In the genomic region with DNA sequence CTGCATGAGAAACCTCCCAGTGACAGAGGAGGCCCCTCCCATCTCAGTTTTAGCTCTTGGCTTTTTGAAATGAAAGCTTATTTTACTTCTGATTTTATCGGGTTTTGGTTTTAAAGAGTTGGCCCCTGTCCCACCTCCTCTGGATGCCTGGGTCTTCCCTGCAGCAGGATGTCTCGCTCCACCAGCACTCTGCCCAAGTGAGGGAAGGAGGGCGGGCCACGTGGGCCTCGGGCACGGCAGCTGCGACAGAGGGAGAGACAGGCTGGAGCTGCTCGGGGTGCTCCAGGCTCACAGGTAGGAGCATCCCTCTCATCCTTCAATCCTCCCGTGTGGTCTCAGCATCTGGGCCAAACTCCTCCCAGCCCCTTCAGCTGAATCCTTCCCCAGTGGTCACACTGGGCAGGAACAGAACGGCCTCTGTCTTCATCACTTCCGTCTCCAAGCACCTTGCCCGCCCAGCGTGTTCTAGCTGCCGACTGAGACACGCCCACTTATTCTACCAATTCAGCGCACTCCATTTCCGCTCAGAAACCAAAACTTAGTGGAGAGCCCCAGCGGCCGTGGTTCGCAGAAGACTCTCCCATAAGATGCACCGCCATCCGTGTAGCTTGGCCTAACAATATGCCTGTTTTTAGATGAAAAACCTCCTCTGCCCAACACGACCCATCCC, we compare ENCODE assay signal across 16 cellular contexts.
DNase-seq lines count a peak whose midpoint lies in the region; ATAC-seq and TF ChIP-seq lines count a peak whose summit lies in the region.
"Had no signal": no experiment of that assay in that cellular context is flagged by ENCODE, and none has a peak within 500 bp of the region (broad histone marks: within the 10 kb centered on the region; RNA-seq: fewer than 3 reads in every experiment).

No MANE protein-coding gene starts in this region.

- BruUV-seq in MCF 10A (replicated peaks; lab: Mats Ljungman, UMichigan), result no TSS peak

- no peak for TF ChIP-seq POLR2A in breast epithelium (IDR thresholded peaks at IDR 0.05)

- no peaks in the 10 kb centered on the region for H3K36me3 ChIP-seq in breast epithelium
- H3K36me3 ChIP-seq in MM.1S (replicated peaks; ENCODE audit: insufficient read depth, low read length), result no peaks in the 10 kb centered on the region
- H3K36me3 ChIP-seq in lower lobe of right lung, result no peaks in the 10 kb centered on the region
- H3K36me3 ChIP-seq: SJSA1 had no signal

- intact Hi-C loops in breast epithelium (cut with DNase I; ENCODE audit: low total_unique reads), result no loop called here
- intact Hi-C loops in MCF 10A (cut with micrococcal nuclease), result no loop called here
- intact Hi-C loops in sciatic nerve (cut with DNase I), result no loop called here
- intact Hi-C loops in lower lobe of right lung (cut with DNase I), result no loop called here

- H2AFZ ChIP-seq in MM.1S (ENCODE audit: low read length), result peak overlapping the region; percentile 62

- no peaks in the 10 kb centered on the region for H3K4me1 Mint-ChIP-seq in MCF 10A (ENCODE audit: insufficient read depth, unreplicated experiment)

- H3K27ac ChIP-seq in breast epithelium, result no peak overlapping the region
- H3K27ac ChIP-seq in MM.1S (ENCODE audit: low read length), result peak overlapping the region; percentile 54; the same call in 1 of the 2 replicates
- H3K27ac ChIP-seq in lower lobe of right lung, result no peak overlapping the region
- H3K27ac ChIP-seq: C4-2B, SJSA1 had no signal

- CTCF ChIA-PET in MCF 10A (lab: Yijun Ruan, JAX), result interaction anchor here (0.5 kb wide), 1 partner anchor 61 kb away, joined by 4 read pairs; no protein-coding TSS in a partner anchor

- no peaks in the 10 kb centered on the region for H3F3A ChIP-seq in MM.1S (ENCODE audit: insufficient read depth, low read length)

- POLR2A ChIA-PET in MCF 10A (lab: Yijun Ruan, JAX), result no interaction called here

- peak overlapping the region in 2 of 3 donors; percentile 27 to 29 for H3K4me3 ChIP-seq in breast epithelium
- H3K4me3 ChIP-seq in MM.1S (ENCODE audit: low read length), result peak overlapping the region; percentile 50; the same call in 1 of the 2 replicates
- no peak overlapping the region for H3K4me3 ChIP-seq in lower lobe of right lung
- H3K4me3 ChIP-seq: SJSA1 had no signal

- peak overlapping the region; percentile 66 for H3K4me2 ChIP-seq in MM.1S (ENCODE audit: low read depth, low read length)

- no peaks in the 10 kb centered on the region for H3K79me2 ChIP-seq in MM.1S (ENCODE audit: low read length)

- H3K9me3 ChIP-seq in breast epithelium (no peaks in the 10 kb centered on the region), MM.1S (replicated peaks; ENCODE audit: insufficient read depth, low read length) (no peaks in the 10 kb centered on the region), lower lobe of right lung (no peaks in the 10 kb centered on the region)

- H3K4me3 Mint-ChIP-seq in MCF 10A (ENCODE audit: unreplicated experiment), result no peak overlapping the region

- H3K9me3 Mint-ChIP-seq in MCF 10A (ENCODE audit: unreplicated experiment), result peaks cover 8% of the 10 kb centered on the region

- peaks cover 0 to 19% of the 10 kb centered on the region in 2 donors for H3K27me3 ChIP-seq in breast epithelium
- no peaks in the 10 kb centered on the region for H3K27me3 ChIP-seq in MM.1S (replicated peaks; ENCODE audit: insufficient read depth, low read length)
- H3K27me3 ChIP-seq in lower lobe of right lung (ENCODE audit: low read depth), result no peaks in the 10 kb centered on the region
- H3K27me3 ChIP-seq: SJSA1 had no signal

- DNase-seq in breast epithelium (ENCODE audit: low spot score in 2 of 2), result no peak
- no peak for DNase-seq in MCF 10A (ENCODE audit: unreplicated experiment)
- DNase-seq in DMS79 (lab: John Stamatoyannopoulos, UW), result peak; percentile 48
- DNase-seq in MM.1S, result peak; percentile 75
- DNase-seq in sciatic nerve (ENCODE audit: low spot score), result peak; percentile 31
- no peak for DNase-seq in UCSD-AML1 (lab: John Stamatoyannopoulos, UW; ENCODE audit: unreplicated experiment)
- no peak for DNase-seq in lower lobe of right lung
- DNase-seq: GF-D8, NCI-H1048, NCI-H1436, NCI-H1930, NCI-H345, NCI-H524 treated with DMSO at 0.1 percent for 48 hours had no signal

- no peaks in the 10 kb centered on the region for H3K27me3 Mint-ChIP-seq in MCF 10A (ENCODE audit: insufficient read depth, unreplicated experiment)

- TF ChIP-seq CTCF in breast epithelium (IDR thresholded peaks at IDR 0.05), result no peak
- TF ChIP-seq CTCF in MCF 10A (IDR thresholded peaks at IDR 0.05; ENCODE audit: unreplicated experiment), result no peak
- TF ChIP-seq CTCF in MM.1S (IDR thresholded peaks at IDR 0.05; ENCODE audit: low read length), result no peak
- no peak for TF ChIP-seq CTCF in lower lobe of right lung (IDR thresholded peaks at IDR 0.05)

- no peaks in the 10 kb centered on the region for H4K20me1 ChIP-seq in MM.1S (ENCODE audit: insufficient read depth, low read length)

- H3K9me2 ChIP-seq in MM.1S (replicated peaks; ENCODE audit: insufficient read depth, low read length), result no peaks in the 10 kb centered on the region

- peak overlapping the region; percentile 58; the same call in 1 of the 2 replicates for H3K9ac ChIP-seq in MM.1S (ENCODE audit: low read length)

- ATAC-seq in sciatic nerve (no peak), lower lobe of right lung (no peak), GM18861 (IDR thresholded peaks at IDR 0.05; ENCODE audit: unreplicated experiment) (no peak)

- H3K4me1 ChIP-seq in breast epithelium (no peaks in the 10 kb centered on the region), MM.1S (ENCODE audit: low read length) (no peaks in the 10 kb centered on the region; the same call in 1 of the 2 replicates), lower lobe of right lung (no peaks in the 10 kb centered on the region)
- H3K4me1 ChIP-seq: SJSA1 had no signal

- no peaks in the 10 kb centered on the region for H3K36me3 Mint-ChIP-seq in MCF 10A (ENCODE audit: insufficient read depth, unreplicated experiment)

- H3K27ac Mint-ChIP-seq in MCF 10A (ENCODE audit: low read depth, unreplicated experiment), result no peak overlapping the region

Comparison
In these comparisons a context has a peak if more than half of its experiments do, and no peak if none do; other contexts are left out.
1. DNase-seq: peak in DMS79 (single experiment), MM.1S (single experiment) and sciatic nerve (single experiment); none in breast epithelium (0 of 2), MCF 10A (single experiment), UCSD-AML1 (single experiment) and lower lobe of right lung (single experiment).